Comparison of ENCODE assay signal across 9 cellular contexts in the genomic region with DNA sequence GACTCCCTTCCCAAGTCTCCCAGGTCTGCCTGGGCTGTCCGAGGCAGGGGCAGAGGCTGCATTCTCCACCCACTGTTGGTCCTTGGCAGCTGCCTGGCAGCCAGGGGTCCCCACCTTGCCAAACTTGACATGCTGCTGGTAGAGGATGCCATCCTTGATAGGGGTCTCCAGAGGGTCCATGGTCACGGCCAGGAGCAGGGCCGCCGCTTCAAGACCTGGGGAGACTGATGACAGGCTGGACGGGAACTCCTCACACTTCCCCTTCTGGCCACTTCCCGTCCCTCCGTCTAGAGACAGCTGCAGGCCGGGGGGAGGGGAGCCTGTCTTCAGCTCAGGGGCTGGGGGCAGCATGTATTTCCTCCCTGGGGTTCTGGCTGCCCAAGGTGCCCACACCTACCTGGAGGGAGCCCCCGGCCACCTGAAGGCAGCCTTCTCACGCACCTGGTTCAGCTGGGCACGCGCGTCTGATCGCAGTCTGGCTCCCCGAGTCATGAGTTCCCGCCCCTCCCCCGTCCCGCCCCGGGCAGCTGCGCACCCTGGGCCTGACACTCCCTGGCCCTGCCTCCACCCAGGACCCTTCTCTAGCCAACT. TPM values are rescaled to one million over a fixed set of nuclear protein-coding genes. Genes with fewer than 3 reads are reported as not detected.
A peak's percentile ranks its signal among the peaks of the same experiment; 100 is the strongest.
DNase-seq lines count a peak whose midpoint lies in the region; ATAC-seq and TF ChIP-seq lines count a peak whose summit lies in the region.
"Had no signal": no experiment of that assay in that cellular context is flagged by ENCODE, and none has a peak within 500 bp of the region (broad histone marks: within the 10 kb centered on the region; RNA-seq: fewer than 3 reads in every experiment).

Gene DOK3 (minus strand): TSS at position 466 of the 591 bp plus-strand sequence. CDS start 286 bp downstream, at position 180.

- H3K27me3 ChIP-seq in OCI-LY3 (ENCODE audit: low read depth, low read length) (no peaks in the 10 kb centered on the region), heart right ventricle (no peaks in the 10 kb centered on the region)

- H3K27ac ChIP-seq in OCI-LY3 (ENCODE audit: low read length) = peak within 1 kb of the TSS; percentile 48; the same call in 1 of the 2 replicates
- H3K27ac ChIP-seq in heart right ventricle = peak within 1 kb of the TSS in 8 of 10 donors; percentile 20 to 97 (median 58)
- H3K27ac ChIP-seq: A549 had no signal

- 34 to 43% methylated on average over 20 of the region's 20 CpGs for WGBS in heart right ventricle, 2 donors

- intact Hi-C loops in activated CD4-positive, alpha-beta T cell treated with anti-CD3 and anti-CD28 coated beads for 36 hours (cut with DNase I, micrococcal nuclease) = no loop called here
- intact Hi-C loops in heart right ventricle (cut with DNase I) = loop anchor here in 1 of 10 donors (10.0 kb wide), 1 partner anchor 195 kb away; the partner anchor contains the start of gene MXD3

- H3K27ac Mint-ChIP-seq in activated CD4-positive, alpha-beta T cell treated with anti-CD3 and anti-CD28 coated beads for 36 hours = no peak within 1 kb of the TSS
- no peak within 1 kb of the TSS for H3K27ac Mint-ChIP-seq in activated CD4-positive, alpha-beta memory T cell treated with anti-CD3 and anti-CD28 coated beads, Interleukin-2, amount 10 ng/mL, durations not matched to agents 7 days and 5 days
- peak within 1 kb of the TSS in 1 of 6 donors; percentile 67 for H3K27ac Mint-ChIP-seq in immature natural killer cell

- peak within 1 kb of the TSS; percentile 45 for H3K9ac ChIP-seq in OCI-LY3 (ENCODE audit: low read length)

- H3K27me3 Mint-ChIP-seq in activated CD4-positive, alpha-beta T cell treated with anti-CD3 and anti-CD28 coated beads for 36 hours = no peaks in the 10 kb centered on the region
- no peaks in the 10 kb centered on the region for H3K27me3 Mint-ChIP-seq in activated CD4-positive, alpha-beta memory T cell treated with anti-CD3 and anti-CD28 coated beads, Interleukin-2, amount 10 ng/mL, durations not matched to agents 7 days and 5 days
- peaks cover 0 to 6% (median 3%) of the 10 kb centered on the region in 3 donors for H3K27me3 Mint-ChIP-seq in immature natural killer cell (ENCODE audit: low read depth in 3 of 3)

- H3K36me3 Mint-ChIP-seq in activated CD4-positive, alpha-beta T cell treated with anti-CD3 and anti-CD28 coated beads for 36 hours (ENCODE audit: low read depth) = peaks cover 45% of the 10 kb centered on the region
- H3K36me3 Mint-ChIP-seq in activated CD4-positive, alpha-beta memory T cell treated with anti-CD3 and anti-CD28 coated beads, Interleukin-2, amount 10 ng/mL, durations not matched to agents 7 days and 5 days (ENCODE audit: low read depth) = peaks cover 31% of the 10 kb centered on the region
- peaks cover 4 to 19% (median 9%) of the 10 kb centered on the region in 3 donors for H3K36me3 Mint-ChIP-seq in immature natural killer cell

- peak within 1 kb of the TSS; percentile 56 for H3K4me2 ChIP-seq in OCI-LY3 (ENCODE audit: low read length)
- H3K4me2 ChIP-seq: A549 had no signal

- H3K4me3 Mint-ChIP-seq in activated CD4-positive, alpha-beta T cell treated with anti-CD3 and anti-CD28 coated beads for 36 hours = no peak within 1 kb of the TSS
- no peak within 1 kb of the TSS for H3K4me3 Mint-ChIP-seq in activated CD4-positive, alpha-beta memory T cell treated with anti-CD3 and anti-CD28 coated beads, Interleukin-2, amount 10 ng/mL, durations not matched to agents 7 days and 5 days
- H3K4me3 Mint-ChIP-seq in immature natural killer cell = peak within 1 kb of the TSS in 1 of 5 donors; percentile 36

- ATAC-seq in activated CD4-positive, alpha-beta T cell treated with anti-CD3 and anti-CD28 coated beads for 36 hours = peak; percentile 20
- peak; percentile 34 to 74 (median 52) for ATAC-seq in heart right ventricle
- ATAC-seq: A549 had no signal

- H3K9me3 ChIP-seq in OCI-LY3 (ENCODE audit: insufficient read depth, low read length) (no peaks in the 10 kb centered on the region; the same call in 1 of the 2 replicates), heart right ventricle (no peaks in the 10 kb centered on the region)
- H3K9me3 ChIP-seq: A549 had no signal

- POLR2A ChIA-PET in activated CD4-positive, alpha-beta T cell treated with anti-CD3 and anti-CD28 coated beads for 36 hours (lab: Charles Lee) = no interaction called here
- POLR2A ChIA-PET in activated CD4-positive, alpha-beta memory T cell treated with anti-CD3 and anti-CD28 coated beads, Interleukin-2, amount 10 ng/mL, durations not matched to agents 7 days and 5 days (lab: Charles Lee) = interaction anchor here (1.1 to 1.2 kb wide), 2 partner anchors 12 to 158 kb away, joined by 4 read pairs; partner anchors contain the start of genes LMAN2 and PDLIM7

- peaks cover 10% of the 10 kb centered on the region for H3K4me1 Mint-ChIP-seq in activated CD4-positive, alpha-beta T cell treated with anti-CD3 and anti-CD28 coated beads for 36 hours
- peaks cover 5% of the 10 kb centered on the region for H3K4me1 Mint-ChIP-seq in activated CD4-positive, alpha-beta memory T cell treated with anti-CD3 and anti-CD28 coated beads, Interleukin-2, amount 10 ng/mL, durations not matched to agents 7 days and 5 days
- H3K4me1 Mint-ChIP-seq in immature natural killer cell = peaks cover 4 to 5% of the 10 kb centered on the region in 2 donors

- H3K36me3 ChIP-seq in OCI-LY3 (replicated peaks; ENCODE audit: low read depth, low read length) (peaks cover 23% of the 10 kb centered on the region), heart right ventricle (peaks cover 0 to 76% (median 29%) of the 10 kb centered on the region in 9 donors)

- H3K9me3 Mint-ChIP-seq in activated CD4-positive, alpha-beta T cell treated with anti-CD3 and anti-CD28 coated beads for 36 hours (ENCODE audit: low read depth) = no peaks in the 10 kb centered on the region
- H3K9me3 Mint-ChIP-seq in activated CD4-positive, alpha-beta memory T cell treated with anti-CD3 and anti-CD28 coated beads, Interleukin-2, amount 10 ng/mL, durations not matched to agents 7 days and 5 days = no peaks in the 10 kb centered on the region
- H3K9me3 Mint-ChIP-seq in immature natural killer cell = no peaks in the 10 kb centered on the region

- H3K4me1 ChIP-seq in OCI-LY3 (ENCODE audit: low read length) (peaks cover 31% of the 10 kb centered on the region), heart right ventricle (peaks cover 0 to 35% (median 0%) of the 10 kb centered on the region in 9 donors)
- H3K4me1 ChIP-seq: A549 had no signal

- DNase-seq in activated CD4-positive, alpha-beta T cell treated with anti-CD3 and anti-CD28 coated beads for 36 hours = peak; percentile 43
- DNase-seq in activated CD4-positive, alpha-beta T cell treated with anti-CD3 and anti-CD28 coated beads, Interleukin-2, amount 50 U/mL, for 4 hours = no peak
- DNase-seq in heart right ventricle (peak; percentile 42 to 50), immature natural killer cell (no peak)
- DNase-seq in NK-92 treated with Interleukin-12 subunit alpha and Interleukin-12 subunit beta, amount 100 ng/mL, for 24 hours (lab: John Stamatoyannopoulos, UW) = no peak
- DNase-seq in activated CD4-positive, alpha-beta memory T cell treated with anti-CD3 and anti-CD28 coated beads, Interleukin-2, amount 10 ng/mL, durations not matched to agents 7 days and 5 days = no peak

- no peaks in the 10 kb centered on the region for H4K20me1 ChIP-seq in OCI-LY3 (ENCODE audit: insufficient read depth, low read length)

- H3K4me3 ChIP-seq in OCI-LY3 (ENCODE audit: low read length) = peak within 1 kb of the TSS; percentile 44
- peak within 1 kb of the TSS in 9 of 10 donors; percentile 8 to 70 (median 35) for H3K4me3 ChIP-seq in heart right ventricle
- H3K4me3 ChIP-seq: A549 had no signal

- TF ChIP-seq CTCF in OCI-LY3 (IDR thresholded peaks at IDR 0.05; ENCODE audit: low read depth, low read length) (no peak), heart right ventricle (IDR thresholded peaks at IDR 0.05) (no peak), subcutaneous adipose tissue (IDR thresholded peaks at IDR 0.05; ENCODE audit: low read depth) (no peak)

- H3K79me2 ChIP-seq in OCI-LY3 (ENCODE audit: low read length) = no peaks in the 10 kb centered on the region

- CTCF ChIA-PET in activated CD4-positive, alpha-beta T cell treated with anti-CD3 and anti-CD28 coated beads for 36 hours (lab: Charles Lee) = interaction anchor here (0.5 to 2.2 kb wide), 4 partner anchors 9 to 254 kb away, joined by 4 to 13 read pairs (median 4); partner anchors contain the start of gene PDLIM7
- CTCF ChIA-PET in activated CD4-positive, alpha-beta memory T cell treated with anti-CD3 and anti-CD28 coated beads, Interleukin-2, amount 10 ng/mL, durations not matched to agents 7 days and 5 days (lab: Charles Lee) = interaction anchor here (0.8 to 1.1 kb wide), 4 partner anchors 9 to 397 kb away, joined by 3 to 4 read pairs (median 4); no protein-coding TSS in a partner anchor

- H2AFZ ChIP-seq in OCI-LY3 (ENCODE audit: low read depth, low read length) = peak within 1 kb of the TSS; percentile 12; the same call in 1 of the 2 replicates

RNA-seq across cellular contexts. Expression of gene DOK3, which starts in this region (rescaled TPM):
- 1 to 10 TPM; 4.2 to 4.8 TPM for total RNA-seq in activated CD4-positive, alpha-beta T cell treated with anti-CD3 and anti-CD28 coated beads for 36 hours
- total RNA-seq in heart right ventricle (10 to 100 TPM in 1 of 10 donors, 1 to 10 TPM in 7, under 1 TPM in 2; 0.74 to 11.4 (median 1.9) TPM), subcutaneous adipose tissue (10 to 100 TPM in 3 of 4 donors, 1 to 10 TPM in 1; 8.5 to 20.6 (median 11.0) TPM)
- polyA plus RNA-seq in heart right ventricle (1 to 10 TPM; 2.4 to 4.0 TPM), immature natural killer cell (1 to 10 TPM in 1 of 3 donors, under 1 TPM in 1, not detected in 1; 0.48 to 1.3 TPM)
- total RNA-seq in activated CD4-positive, alpha-beta memory T cell treated with anti-CD3 and anti-CD28 coated beads, Interleukin-2, amount 10 ng/mL, durations not matched to agents 7 days and 5 days = 1 to 10 TPM; 2.4 TPM

Comparison
In these comparisons a context has a peak if more than half of its experiments do, and no peak if none do; other contexts are left out.
1. DNase-seq: peak in activated CD4-positive, alpha-beta T cell treated with anti-CD3 and anti-CD28 coated beads for 36 hours (single experiment) and heart right ventricle (2 of 2); none in activated CD4-positive, alpha-beta T cell treated with anti-CD3 and anti-CD28 coated beads, Interleukin-2, amount 50 U/mL, for 4 hours (0 of 2), NK-92 treated with Interleukin-12 subunit alpha and Interleukin-12 subunit beta, amount 100 ng/mL, for 24 hours (single experiment), activated CD4-positive, alpha-beta memory T cell treated with anti-CD3 and anti-CD28 coated beads, Interleukin-2, amount 10 ng/mL, durations not matched to agents 7 days and 5 days (single experiment) and immature natural killer cell (0 of 3).